28 cellular contexts compared by ENCODE assay signal in genomic region chr22:49492756-49493251, GRCh38.
"Had no signal": no experiment of that assay in that cellular context is flagged by ENCODE, and none has a peak within 500 bp of the region (broad histone marks: within the 10 kb centered on the region; RNA-seq: fewer than 3 reads in every experiment).

No MANE protein-coding gene starts in this region.

- H3K4me1 ChIP-seq: pancreas, psoas muscle, right lobe of liver, sigmoid colon, stomach, thyroid gland, tibial nerve, upper lobe of left lung, vagina had no signal

- H3K36me3 ChIP-seq: neutrophil, pancreas, right lobe of liver, sigmoid colon, stomach, thoracic aorta, thyroid gland, tibial nerve, upper lobe of left lung, vagina had no signal

- H3K27ac Mint-ChIP-seq: naive thymus-derived CD8-positive, alpha-beta T cell; natural killer cell treated with Interleukin-12 subunit alpha and Interleukin-12 subunit beta and Interleukin-15 and Interleukin-18, amount 100 ng/mL, for 72 hours; progenitor cell of endocrine pancreas; stimulated activated effector memory CD8-positive, alpha-beta T cell treated with anti-CD3 and anti-CD28 coated beads, Interleukin-12 subunit alpha, Interleukin-12 subunit beta, amount 100 ng/mL, for 72 hours; stimulated activated naive B cell treated with anti-CD40 and anti-IgM and Interleukin-4, amounts not matched to agents 10 μg/mL and 1 μg/mL and 100 μg/mL, for 72 hours; stimulated activated naive CD8-positive, alpha-beta T cell treated with anti-CD3 and anti-CD28 coated beads, Interleukin-15, Interleukin-2, amounts not matched to agents 100 ng/mL and 50 ng/mL, for 24 hours had no signal

- H3K36me3 Mint-ChIP-seq: natural killer cell treated with Interleukin-12 subunit alpha and Interleukin-12 subunit beta and Interleukin-15 and Interleukin-18, amount 100 ng/mL, for 72 hours; stimulated activated effector memory CD8-positive, alpha-beta T cell treated with anti-CD3 and anti-CD28 coated beads, Interleukin-12 subunit alpha, Interleukin-12 subunit beta, amount 100 ng/mL, for 72 hours had no signal

- H3K4me3 Mint-ChIP-seq: naive thymus-derived CD8-positive, alpha-beta T cell; natural killer cell treated with Interleukin-12 subunit alpha and Interleukin-12 subunit beta and Interleukin-15 and Interleukin-18, amount 100 ng/mL, for 72 hours; stimulated activated effector memory CD8-positive, alpha-beta T cell treated with anti-CD3 and anti-CD28 coated beads, Interleukin-12 subunit alpha, Interleukin-12 subunit beta, amount 100 ng/mL, for 72 hours; stimulated activated naive B cell treated with anti-CD40 and anti-IgM and Interleukin-4, amounts not matched to agents 10 μg/mL and 1 μg/mL and 100 μg/mL, for 72 hours; stimulated activated naive CD8-positive, alpha-beta T cell treated with anti-CD3 and anti-CD28 coated beads, Interleukin-15, Interleukin-2, amounts not matched to agents 100 ng/mL and 50 ng/mL, for 24 hours had no signal

- H3K4me1 Mint-ChIP-seq: stimulated activated effector memory CD8-positive, alpha-beta T cell treated with anti-CD3 and anti-CD28 coated beads, Interleukin-12 subunit alpha, Interleukin-12 subunit beta, amount 100 ng/mL, for 72 hours had no signal

- H3K4me3 ChIP-seq: pancreas, psoas muscle, right lobe of liver, sigmoid colon, stomach, thoracic aorta, thyroid gland, tibial nerve, upper lobe of left lung, vagina had no signal

- H3K9me3 Mint-ChIP-seq: natural killer cell treated with Interleukin-12 subunit alpha and Interleukin-12 subunit beta and Interleukin-15 and Interleukin-18, amount 100 ng/mL, for 72 hours had no signal

- H3K27me3 ChIP-seq: neutrophil, pancreas, right lobe of liver, thyroid gland, tibial nerve, upper lobe of left lung, vagina had no signal

- H3K9me3 ChIP-seq: neutrophil, pancreas, psoas muscle, right lobe of liver, thoracic aorta, thyroid gland, vagina had no signal

- H3K27ac ChIP-seq: neutrophil, pancreas, psoas muscle, right lobe of liver, sigmoid colon, stomach, thoracic aorta, thyroid gland, tibial nerve, upper lobe of left lung, vagina had no signal

- H3K27me3 Mint-ChIP-seq: natural killer cell treated with Interleukin-12 subunit alpha and Interleukin-12 subunit beta and Interleukin-15 and Interleukin-18, amount 100 ng/mL, for 72 hours; stimulated activated naive B cell treated with anti-CD40 and anti-IgM and Interleukin-4, amounts not matched to agents 10 μg/mL and 1 μg/mL and 100 μg/mL, for 72 hours; stimulated activated naive CD8-positive, alpha-beta T cell treated with anti-CD3 and anti-CD28 coated beads, Interleukin-15, Interleukin-2, amounts not matched to agents 100 ng/mL and 50 ng/mL, for 24 hours had no signal

- FAIRE-seq: pancreas, small intestine, urothelium cell line had no signal

- DNase-seq: naive thymus-derived CD8-positive, alpha-beta T cell; nucleus accumbens; pancreas; posterior cingulate gyrus; psoas muscle; right cardiac atrium; right lobe of liver; sigmoid colon; small intestine; stimulated activated CD4-positive, alpha-beta T cell treated with anti-CD3 and anti-CD28 coated beads, Interleukin-15, amount 100 ng/mL, for 24 hours; stimulated activated CD4-positive, alpha-beta T cell treated with anti-CD3 and anti-CD28 coated beads, Interleukin-2, amount 100 ng/mL, for 24 hours; stimulated activated CD4-positive, alpha-beta T cell treated with anti-CD3 and anti-CD28 coated beads, Interleukin-2, amount 100 ng/mL, for 48 hours; stimulated activated CD4-positive, alpha-beta T cell treated with anti-CD3 and anti-CD28 coated beads, Interleukin-4, amount 100 ng/mL, for 24 hours; stimulated activated naive B cell treated with anti-CD40 and anti-IgM and Interleukin-4, amounts not matched to agents 10 μg/mL and 1 μg/mL and 100 μg/mL, for 72 hours; stimulated activated naive CD4-positive, alpha-beta T cell treated with Interleukin-2 at 50 U/mL for 16 hours; stomach; thyroid gland; trophoblast cell had no signal
